9 cellular contexts compared by ENCODE assay signal in the genomic region with DNA sequence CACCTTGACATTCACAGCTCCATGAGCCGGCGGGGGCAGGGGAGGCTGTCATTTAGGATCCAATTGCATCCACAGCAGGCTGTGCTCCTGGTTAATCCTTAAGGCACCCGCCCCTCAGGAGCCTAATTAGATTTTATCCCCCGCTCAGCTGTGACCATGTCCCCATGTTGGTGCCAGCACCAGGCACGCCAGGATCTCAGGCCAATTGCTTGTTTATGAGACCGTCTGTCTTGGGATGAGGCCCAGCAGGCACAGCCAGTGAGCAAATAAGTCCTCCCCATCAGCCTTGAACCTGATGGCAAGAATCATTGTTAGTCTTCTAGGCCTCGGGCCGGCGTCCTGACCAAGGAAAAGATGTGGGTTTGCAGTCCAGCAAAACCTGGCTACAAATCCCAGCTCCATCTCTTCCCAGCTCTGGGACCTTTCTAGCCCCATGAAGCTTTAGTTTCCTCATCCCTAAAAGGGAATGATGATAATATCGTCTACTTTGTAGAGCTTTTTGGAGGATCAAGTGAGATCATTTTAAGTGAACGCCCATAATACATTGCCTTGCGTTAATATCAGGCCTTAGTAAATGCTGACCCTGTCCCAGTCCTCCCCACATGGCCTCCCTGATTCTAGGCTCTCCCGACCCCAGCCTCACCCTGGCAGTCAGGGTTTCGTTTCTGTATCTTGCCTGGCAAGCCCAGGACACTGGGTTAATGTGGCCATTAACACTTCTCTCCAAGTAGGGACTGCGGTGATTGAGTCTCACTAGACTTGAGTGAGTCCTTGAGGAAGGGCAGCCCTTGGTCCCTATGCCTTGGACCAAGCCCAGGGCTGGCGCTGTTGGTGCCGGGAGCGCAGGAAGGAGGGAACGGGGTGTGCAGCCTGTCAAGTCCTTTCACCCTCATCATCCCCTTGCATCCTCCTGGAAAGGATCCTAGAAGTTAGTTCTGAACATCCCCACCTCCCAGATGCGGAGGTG. TPM values are rescaled to one million over a fixed set of nuclear protein-coding genes. Genes with fewer than 3 reads are reported as not detected.
DNase-seq lines count a peak whose midpoint lies in the region; ATAC-seq and TF ChIP-seq lines count a peak whose summit lies in the region.
"Had no signal": no experiment of that assay in that cellular context is flagged by ENCODE, and none has a peak within 500 bp of the region (broad histone marks: within the 10 kb centered on the region; RNA-seq: fewer than 3 reads in every experiment).

No MANE protein-coding gene starts in this region.

- TF ChIP-seq POLR2A in esophagus muscularis mucosa (IDR thresholded peaks at IDR 0.05; ENCODE audit: low read depth) (no peak), vagina (IDR thresholded peaks at IDR 0.05) (no peak)

- H3K27ac ChIP-seq in esophagus muscularis mucosa (replicated peaks in 1 of 4) (peak overlapping the region; percentile 78 to 86 (median 86)), vagina (peak overlapping the region; percentile 20)
- H3K27ac ChIP-seq: foreskin keratinocyte had no signal

- peak; percentile 90 for DNase-seq in NCI-H82 treated with DMSO at 0.1 percent for 48 hours (lab: John Stamatoyannopoulos, UW; ENCODE audit: unreplicated experiment)
- no peak for DNase-seq in esophagus muscularis mucosa (ENCODE audit: extremely low spot score)
- DNase-seq in myocyte (ENCODE audit: low read depth): peak; percentile 50
- DNase-seq in vagina (ENCODE audit: extremely low spot score in 2 of 2): no peak
- DNase-seq in activated effector memory CD4-positive, alpha-beta T cell treated with Interleukin-2 at 50 U/mL for 16 hours: no peak
- DNase-seq: NCI-H1417 treated with DMSO at 0.1 percent for 48 hours had no signal

- ATAC-seq in GM21447 (IDR thresholded peaks at IDR 0.05; ENCODE audit: unreplicated experiment) (no peak), HG03521 (IDR thresholded peaks at IDR 0.05; ENCODE audit: unreplicated experiment) (no peak)

- TF ChIP-seq CTCF in esophagus muscularis mucosa (IDR thresholded peaks at IDR 0.05): no peak
- no peak for TF ChIP-seq CTCF in vagina (IDR thresholded peaks at IDR 0.05)

- intact Hi-C loops in esophagus muscularis mucosa (cut with DNase I) (loop anchor here (1.0 to 5.0 kb wide), 3 partner anchors 116 to 272 kb away; no protein-coding TSS in a partner anchor), vagina (cut with DNase I) (loop anchor here (2.0 kb wide), 1 partner anchor 165 kb away; no protein-coding TSS in a partner anchor)

- H3K36me3 ChIP-seq in esophagus muscularis mucosa: peaks cover 0 to 6% (median under 1%) of the 10 kb centered on the region in 4 donors
- H3K36me3 ChIP-seq in vagina: no peaks in the 10 kb centered on the region

- H3K9me3 ChIP-seq in esophagus muscularis mucosa (no peaks in the 10 kb centered on the region), vagina (no peaks in the 10 kb centered on the region)

- H3K4me3 ChIP-seq in esophagus muscularis mucosa (peak overlapping the region in 2 of 4 donors; percentile 16 to 37), vagina (no peak overlapping the region)

- H3K27me3 ChIP-seq in esophagus muscularis mucosa: no peaks in the 10 kb centered on the region
- no peaks in the 10 kb centered on the region for H3K27me3 ChIP-seq in vagina

- no peak for TF ChIP-seq EP300 in esophagus muscularis mucosa (IDR thresholded peaks at IDR 0.05)

- WGBS in esophagus muscularis mucosa: 43% methylated on average over 15 of the region's 20 CpGs

- H3K4me1 ChIP-seq in esophagus muscularis mucosa (peaks cover 17 to 55% (median 39%) of the 10 kb centered on the region in 4 donors), vagina (peaks cover 11% of the 10 kb centered on the region)
- H3K4me1 ChIP-seq: foreskin keratinocyte had no signal

RNA-seq across cellular contexts. Expression of gene TP53I11, which starts 57.1 kb away (rescaled TPM):
- 10 to 100 TPM; 51.1 to 76.1 (median 59.2) TPM for total RNA-seq in esophagus muscularis mucosa
- total RNA-seq in myocyte: 26.1 and 33.4 TPM in 2 replicates
- 41.7 TPM for polyA plus RNA-seq in myocyte (2012)
- total RNA-seq in vagina: 50.6 TPM

Comparison
In these comparisons a context has a peak if more than half of its experiments do, and no peak if none do; other contexts are left out.
1. DNase-seq: peak in NCI-H82 treated with DMSO at 0.1 percent for 48 hours (single experiment) and myocyte (single experiment); none in esophagus muscularis mucosa (single experiment), vagina (0 of 2) and activated effector memory CD4-positive, alpha-beta T cell treated with Interleukin-2 at 50 U/mL for 16 hours (single experiment).